12 cellular contexts compared by ENCODE assay signal in the genomic region with DNA sequence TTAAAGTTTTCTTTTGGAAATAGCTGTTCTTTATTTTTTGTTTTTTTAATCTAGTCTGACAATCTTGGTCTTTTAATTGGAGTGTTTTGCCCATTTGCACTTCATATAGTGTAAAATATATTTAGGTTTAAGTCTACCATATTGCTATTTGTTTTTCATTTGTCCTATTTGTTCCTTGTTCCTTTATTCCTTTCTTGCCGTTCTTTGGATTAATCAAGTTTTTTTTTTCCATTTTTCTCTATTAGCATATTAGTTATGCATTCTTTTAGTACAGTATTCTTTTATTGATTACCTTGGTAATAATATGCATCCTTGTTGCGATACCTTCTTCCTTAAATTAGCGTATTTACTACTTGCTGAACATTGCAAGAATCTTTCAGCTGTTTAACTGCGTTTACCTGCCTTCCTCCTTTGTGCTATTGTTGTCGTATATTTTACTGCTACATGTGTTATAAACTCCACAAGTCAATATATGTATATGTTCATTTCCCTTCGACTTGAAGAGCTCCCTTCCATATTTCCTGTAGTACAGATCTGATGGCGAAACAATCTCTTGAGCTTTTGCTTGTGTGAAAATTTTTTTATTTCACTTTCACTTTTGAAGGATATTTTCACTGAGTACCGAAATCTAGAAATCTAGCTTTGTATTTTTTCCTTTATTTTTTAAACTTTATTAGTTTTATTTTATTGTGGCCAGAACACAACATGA. TPM values are rescaled to one million over a fixed set of nuclear protein-coding genes. Genes with fewer than 3 reads are reported as not detected.
DNase-seq lines count a peak whose midpoint lies in the region.
"Had no signal": no experiment of that assay in that cellular context is flagged by ENCODE, and none has a peak within 500 bp of the region (broad histone marks: within the 10 kb centered on the region; RNA-seq: fewer than 3 reads in every experiment).

No MANE protein-coding gene starts in this region.

- no peak overlapping the region for H3K9ac ChIP-seq in Karpas-422 (ENCODE audit: low read length)

- H3K9me3 ChIP-seq in Karpas-422 (ENCODE audit: low read length) (no peaks in the 10 kb centered on the region), mononuclear cell (ENCODE audit: low read depth, low read length) (no peaks in the 10 kb centered on the region)

- H3K27ac ChIP-seq in Karpas-422 (ENCODE audit: low read length), result no peak overlapping the region
- H3K27ac ChIP-seq: SK-N-MC had no signal

- H4K20me1 ChIP-seq in Karpas-422 (ENCODE audit: insufficient read depth, low read depth, low read length), result no peaks in the 10 kb centered on the region

- H3K9me2 ChIP-seq in Karpas-422 (replicated peaks; ENCODE audit: insufficient read depth, low read length), result no peaks in the 10 kb centered on the region

- peak overlapping the region; percentile 29 for H3K4me2 ChIP-seq in Karpas-422 (ENCODE audit: low read depth, low read length, poor library complexity, severe bottlenecking)

- H3K27me3 Mint-ChIP-seq in activated T-helper 2 cell treated with anti-CD3 and anti-CD28 coated beads, Interferon-gamma antibody, Interleukin-2, Interleukin-4, amounts not matched to agents 10 μg/mL and 5 μg/mL and 100 μg/mL, durations not matched to agents 14 hours and 24 hours and 36 hours (ENCODE audit: low read depth), result peaks cover 25% of the 10 kb centered on the region

- H3K4me3 ChIP-seq in Karpas-422 (ENCODE audit: low read length) (no peak overlapping the region), mononuclear cell (ENCODE audit: low read length) (peak overlapping the region; percentile 18)
- H3K4me3 ChIP-seq: SK-N-MC had no signal

- in situ Hi-C loops in KBM-7 (cut with MboI; ENCODE audit: low pct_unique_long_range_greater_than_20kb, low sequenced_read_pairs), result no loop called here

- H3K9me3 Mint-ChIP-seq in activated T-helper 2 cell treated with anti-CD3 and anti-CD28 coated beads, Interferon-gamma antibody, Interleukin-2, Interleukin-4, amounts not matched to agents 10 μg/mL and 5 μg/mL and 100 μg/mL, durations not matched to agents 14 hours and 24 hours and 36 hours, result no peaks in the 10 kb centered on the region

- no peaks in the 10 kb centered on the region for H3K27me3 ChIP-seq in Karpas-422 (ENCODE audit: low read length)
- no peaks in the 10 kb centered on the region for H3K27me3 ChIP-seq in mononuclear cell (ENCODE audit: insufficient read depth, low read length)

- no peaks in the 10 kb centered on the region for H3K79me2 ChIP-seq in Karpas-422 (ENCODE audit: low read length)

- peaks cover 18% of the 10 kb centered on the region for H3K4me1 Mint-ChIP-seq in activated T-helper 2 cell treated with anti-CD3 and anti-CD28 coated beads, Interferon-gamma antibody, Interleukin-2, Interleukin-4, amounts not matched to agents 10 μg/mL and 5 μg/mL and 100 μg/mL, durations not matched to agents 14 hours and 24 hours and 36 hours (ENCODE audit: low read depth)

- peak overlapping the region; percentile 83 for H3K4me3 Mint-ChIP-seq in activated T-helper 2 cell treated with anti-CD3 and anti-CD28 coated beads, Interferon-gamma antibody, Interleukin-2, Interleukin-4, amounts not matched to agents 10 μg/mL and 5 μg/mL and 100 μg/mL, durations not matched to agents 14 hours and 24 hours and 36 hours (ENCODE audit: low read depth)

- no peak overlapping the region for H2AFZ ChIP-seq in Karpas-422 (ENCODE audit: low read length)

- intact Hi-C loops in activated T-helper 2 cell treated with anti-CD3 and anti-CD28 coated beads, Interferon-gamma antibody, Interleukin-2, Interleukin-4, amounts not matched to agents 10 μg/mL and 5 μg/mL and 100 μg/mL, durations not matched to agents 14 hours and 24 hours and 36 hours (cut with micrococcal nuclease), result no loop called here

- peak; percentile 39 for DNase-seq in CD1c-positive myeloid dendritic cell (ENCODE audit: extremely low spot score)
- DNase-seq in Karpas-422, result no peak
- DNase-seq in activated T-helper 2 cell treated with anti-CD3 and anti-CD28 coated beads, Interferon-gamma antibody, Interleukin-2, Interleukin-4, amounts not matched to agents 10 μg/mL and 5 μg/mL and 100 μg/mL, durations not matched to agents 14 hours and 24 hours and 36 hours (ENCODE audit: low spot score), result no peak
- no peak for DNase-seq in GF-D8 (lab: John Stamatoyannopoulos, UW)
- DNase-seq in NCI-H1417 (lab: John Stamatoyannopoulos, UW), result no peak
- no peak for DNase-seq in KBM-7
- DNase-seq in COLO829 (ENCODE audit: low spot score), result no peak
- DNase-seq: activated effector memory CD4-positive, alpha-beta T cell treated with Interleukin-2 at 50 U/mL for 16 hours; DMS79 had no signal

- H3K4me1 ChIP-seq in Karpas-422 (ENCODE audit: low read length) (0 out of 2 replicates have a peak, but pooled peaks cover 4% of the 10 kb centered on the region), mononuclear cell (ENCODE audit: insufficient read depth, low read length) (peaks cover 24% of the 10 kb centered on the region)

- peak overlapping the region; percentile 73 for H3K27ac Mint-ChIP-seq in activated T-helper 2 cell treated with anti-CD3 and anti-CD28 coated beads, Interferon-gamma antibody, Interleukin-2, Interleukin-4, amounts not matched to agents 10 μg/mL and 5 μg/mL and 100 μg/mL, durations not matched to agents 14 hours and 24 hours and 36 hours

- H3K36me3 Mint-ChIP-seq in activated T-helper 2 cell treated with anti-CD3 and anti-CD28 coated beads, Interferon-gamma antibody, Interleukin-2, Interleukin-4, amounts not matched to agents 10 μg/mL and 5 μg/mL and 100 μg/mL, durations not matched to agents 14 hours and 24 hours and 36 hours (ENCODE audit: low read depth), result no peaks in the 10 kb centered on the region

- no peaks in the 10 kb centered on the region for H3K36me3 ChIP-seq in Karpas-422 (ENCODE audit: insufficient read depth, low read length)

RNA-seq across cellular contexts. Expression of a gene that starts 23.9 kb away (rescaled TPM):
- total RNA-seq in Karpas-422 (2014; rRNA removed; shearing (Covaris generic); ENCODE audit: low replicate concordance), result not detected in 2 replicates
- total RNA-seq in activated T-helper 2 cell treated with anti-CD3 and anti-CD28 coated beads, Interferon-gamma antibody, Interleukin-2, Interleukin-4, amounts not matched to agents 10 μg/mL and 5 μg/mL and 100 μg/mL, durations not matched to agents 14 hours and 24 hours and 36 hours, result 0.62 and 0.85 TPM in 2 replicates
- 3.1 TPM for total RNA-seq in mononuclear cell

RNA-seq across cellular contexts. Expression of a gene that starts 35.2 kb away (rescaled TPM):
- 7.4 and 8.9 TPM in 2 replicates for total RNA-seq in Karpas-422 (2014; rRNA removed; shearing (Covaris generic); ENCODE audit: low replicate concordance)
- 26.1 and 26.7 TPM in 2 replicates for total RNA-seq in activated T-helper 2 cell treated with anti-CD3 and anti-CD28 coated beads, Interferon-gamma antibody, Interleukin-2, Interleukin-4, amounts not matched to agents 10 μg/mL and 5 μg/mL and 100 μg/mL, durations not matched to agents 14 hours and 24 hours and 36 hours
- 25.5 TPM for total RNA-seq in mononuclear cell
- total RNA-seq: endothelial cell of umbilical vein had no signal
